8 cellular contexts compared by ENCODE assay signal in genomic region chr2:71000780-71001591, GRCh38. TPM values are rescaled to one million over a fixed set of nuclear protein-coding genes. Genes with fewer than 3 reads are reported as not detected.
DNase-seq lines count a peak whose midpoint lies in the region; ATAC-seq and TF ChIP-seq lines count a peak whose summit lies in the region.

No MANE protein-coding gene starts in this region.

- no peaks in the 10 kb centered on the region for H3K9me3 Mint-ChIP-seq in mesothelial cell of epicardium

- H3K4me3 ChIP-seq in BLaER1, result peak overlapping the region; percentile 28; the same call in 1 of the 2 replicates

- DNase-seq in NCI-H526 (lab: John Stamatoyannopoulos, UW) (peak; percentile 25 to 75), ecto neural progenitor cell (ENCODE audit: low spot score) (peak; percentile 80), mesothelial cell of epicardium (ENCODE audit: low spot score in 2 of 2, unreplicated experiment in 2 of 2) (peak in 1 of 2 experiments; percentile 73)
- DNase-seq in activated CD4-positive, alpha-beta T cell treated with anti-CD3 and anti-CD28 coated beads, Interleukin-2, amount 50 U/mL, for 4 hours, result peak; percentile 72 to 73
- DNase-seq in stimulated activated CD8-positive, alpha-beta memory T cell treated with anti-CD3 and anti-CD28 coated beads, Interleukin-15, amount 100 ng/mL, for 48 hours (ENCODE audit: low read depth in 2 of 2), result peak; percentile 69 to 73

- H4K20me1 ChIP-seq in BLaER1, result no peaks in the 10 kb centered on the region

- H3K4me3 Mint-ChIP-seq in mesothelial cell of epicardium, result peak overlapping the region; percentile 53

- H3K36me3 ChIP-seq in BLaER1, result no peaks in the 10 kb centered on the region

- H3K4me1 Mint-ChIP-seq in mesothelial cell of epicardium, result peaks cover 3% of the 10 kb centered on the region

- H3K27ac ChIP-seq in BLaER1, result 0 out of 2 replicates have a peak overlapping the region, but pooled peaks have one; percentile 6

- peak; percentile 64 for TF ChIP-seq POLR2A in GM19099 (IDR thresholded peaks at IDR 0.05; ENCODE audit: extremely low read depth, insufficient read length, low read depth)

- peak; percentile 94 for ATAC-seq in HG03280 (IDR thresholded peaks at IDR 0.05; ENCODE audit: unreplicated experiment)

- no peaks in the 10 kb centered on the region for H3K27me3 ChIP-seq in BLaER1

- no peaks in the 10 kb centered on the region for H3K36me3 Mint-ChIP-seq in mesothelial cell of epicardium

- peaks cover 17% of the 10 kb centered on the region for H3K4me1 ChIP-seq in BLaER1

- TF ChIP-seq CTCF in mesothelial cell of epicardium (IDR thresholded peaks at IDR 0.05; ENCODE audit: unreplicated experiment), result peak; percentile 87

- H3K27ac Mint-ChIP-seq in mesothelial cell of epicardium, result no peak overlapping the region

- no peak overlapping the region for H3K9ac ChIP-seq in BLaER1

- H3K27me3 Mint-ChIP-seq in mesothelial cell of epicardium (ENCODE audit: low read depth), result peaks cover 25% of the 10 kb centered on the region

- peak overlapping the region; percentile 75 for H3K4me2 ChIP-seq in BLaER1

- H3K9me3 ChIP-seq in BLaER1, result no peaks in the 10 kb centered on the region

RNA-seq across cellular contexts. Expression of gene TEX261, which starts 6.3 kb away (rescaled TPM):
- 33.0 to 34.1 TPM (median 33.8 TPM) in 3 replicates for total RNA-seq in mesothelial cell of epicardium

RNA-seq across cellular contexts. Expression of gene ANKRD53, which starts 22.6 kb away (rescaled TPM):
- 3.6 to 4.9 TPM (median 4.0 TPM) in 3 replicates for total RNA-seq in mesothelial cell of epicardium
